In the genomic region with DNA sequence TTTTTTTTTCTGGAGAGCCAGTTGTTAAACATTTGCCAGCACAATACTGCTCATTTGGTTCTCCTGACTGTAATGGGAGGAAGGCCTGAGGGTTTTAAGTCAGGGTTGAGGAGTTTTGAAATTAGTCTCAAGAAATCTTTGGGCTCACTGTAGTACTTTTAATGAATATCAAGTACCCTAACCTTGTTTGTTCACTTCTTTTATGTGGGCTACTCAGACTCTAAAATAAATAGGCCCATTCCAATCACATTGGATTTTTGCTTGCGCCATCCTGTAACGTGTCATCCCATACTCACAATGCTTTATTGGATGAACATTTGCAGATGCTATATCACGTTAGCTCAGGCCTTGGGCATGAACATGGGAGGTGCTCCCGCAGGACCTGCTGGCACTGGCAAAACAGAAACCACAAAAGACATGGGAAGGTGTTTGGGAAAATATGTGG, we compare ENCODE assay signal across 15 cellular contexts.
DNase-seq lines count a peak whose midpoint lies in the region; ATAC-seq and TF ChIP-seq lines count a peak whose summit lies in the region.
"Had no signal": no experiment of that assay in that cellular context is flagged by ENCODE, and none has a peak within 500 bp of the region (broad histone marks: within the 10 kb centered on the region; RNA-seq: fewer than 3 reads in every experiment).

No MANE protein-coding gene starts in this region.

- H3K4me1 ChIP-seq in left lung (no peaks in the 10 kb centered on the region), Caco-2 (no peaks in the 10 kb centered on the region)

- H3K27me3 Mint-ChIP-seq in Caco-2 (ENCODE audit: insufficient read depth, unreplicated experiment), result peaks cover 3% of the 10 kb centered on the region
- peaks cover 13% of the 10 kb centered on the region for H3K27me3 Mint-ChIP-seq in activated CD8-positive, alpha-beta memory T cell treated with anti-CD3 and anti-CD28 coated beads, Interleukin-2, amount 10 ng/mL, durations not matched to agents 7 days and 5 days

- no peaks in the 10 kb centered on the region for H3K27me3 ChIP-seq in left lung
- H3K27me3 ChIP-seq in Caco-2 (replicated peaks; ENCODE audit: control insufficient read depth, insufficient read depth, low read length), result no peaks in the 10 kb centered on the region

- peaks cover 9% of the 10 kb centered on the region for H3K4me1 Mint-ChIP-seq in Caco-2 (ENCODE audit: low read depth, unreplicated experiment)
- H3K4me1 Mint-ChIP-seq in activated CD8-positive, alpha-beta memory T cell treated with anti-CD3 and anti-CD28 coated beads, Interleukin-2, amount 10 ng/mL, durations not matched to agents 7 days and 5 days, result no peaks in the 10 kb centered on the region

- BruUV-seq in Caco-2 (replicated peaks; lab: Mats Ljungman, UMichigan), result no TSS peak

- ATAC-seq in left lung (peak; percentile 91), left ventricle myocardium superior (no peak)
- no peak for ATAC-seq in activated CD8-positive, alpha-beta memory T cell treated with anti-CD3 and anti-CD28 coated beads, Interleukin-2, amount 10 ng/mL, durations not matched to agents 7 days and 5 days

- H3K9me3 Mint-ChIP-seq in Caco-2 (ENCODE audit: unreplicated experiment), result no peaks in the 10 kb centered on the region
- no peaks in the 10 kb centered on the region for H3K9me3 Mint-ChIP-seq in activated CD8-positive, alpha-beta memory T cell treated with anti-CD3 and anti-CD28 coated beads, Interleukin-2, amount 10 ng/mL, durations not matched to agents 7 days and 5 days (ENCODE audit: low read depth)

- POLR2A ChIA-PET in Caco-2 (lab: Charles Lee), result no interaction called here

- H3K4me3 ChIP-seq in left lung (no peak overlapping the region), Caco-2 (ENCODE audit: low read depth, low read length) (no peak overlapping the region)
- H3K4me3 ChIP-seq: PC-9 had no signal

- H3K36me3 Mint-ChIP-seq in Caco-2 (ENCODE audit: insufficient read depth, unreplicated experiment), result no peaks in the 10 kb centered on the region
- no peaks in the 10 kb centered on the region for H3K36me3 Mint-ChIP-seq in activated CD8-positive, alpha-beta memory T cell treated with anti-CD3 and anti-CD28 coated beads, Interleukin-2, amount 10 ng/mL, durations not matched to agents 7 days and 5 days

- H3K36me3 ChIP-seq in left lung, result no peaks in the 10 kb centered on the region
- no peaks in the 10 kb centered on the region for H3K36me3 ChIP-seq in Caco-2 (ENCODE audit: control insufficient read depth, insufficient read depth, low read length)

- CTCF ChIA-PET in Caco-2 (lab: Charles Lee), result no interaction called here
- CTCF ChIA-PET in activated CD8-positive, alpha-beta memory T cell treated with anti-CD3 and anti-CD28 coated beads, Interleukin-2, amount 10 ng/mL, durations not matched to agents 7 days and 5 days (lab: Charles Lee), result no interaction called here

- DNase-seq in NCI-H510A treated with DMSO at 0.1 percent for 48 hours (lab: John Stamatoyannopoulos, UW) (peak; percentile 16), NCI-H510A (lab: John Stamatoyannopoulos, UW) (no peak), left lung (peak in 1 of 2 donors; percentile 33), left ventricle myocardium superior (no peak), cerebellum (ENCODE audit: low spot score) (no peak), Caco-2 (no peak)
- DNase-seq in activated CD8-positive, alpha-beta memory T cell treated with anti-CD3 and anti-CD28 coated beads, Interleukin-2, amount 10 ng/mL, durations not matched to agents 7 days and 5 days, result no peak
- DNase-seq: DMS 273 treated with DMSO at 0.1 percent for 48 hours, H7, MV-4-11, NCI-H187 treated with DMSO at 0.1 percent for 48 hours, NCI-H2171 treated with DMSO at 0.1 percent for 48 hours, NCI-H82, PC-9 had no signal

- no peak overlapping the region for H3K4me3 Mint-ChIP-seq in Caco-2 (ENCODE audit: unreplicated experiment)
- no peak overlapping the region for H3K4me3 Mint-ChIP-seq in activated CD8-positive, alpha-beta memory T cell treated with anti-CD3 and anti-CD28 coated beads, Interleukin-2, amount 10 ng/mL, durations not matched to agents 7 days and 5 days

- TF ChIP-seq CTCF in VCaP (conservative IDR thresholded peaks at IDR 0.05) (no peak), left lung (IDR thresholded peaks at IDR 0.05) (no peak), Caco-2 (IDR thresholded peaks at IDR 0.05; ENCODE audit: insufficient read depth in 1 of 2, low read depth in 1 of 2, low read length in 1 of 2, severe bottlenecking in 1 of 2, unreplicated experiment in 1 of 2) (no peak)

- H3K27ac Mint-ChIP-seq in Caco-2 (ENCODE audit: unreplicated experiment), result no peak overlapping the region
- H3K27ac Mint-ChIP-seq in activated CD8-positive, alpha-beta memory T cell treated with anti-CD3 and anti-CD28 coated beads, Interleukin-2, amount 10 ng/mL, durations not matched to agents 7 days and 5 days, result no peak overlapping the region

- H3K27ac ChIP-seq in VCaP (peak overlapping the region; percentile 82), left lung (peak overlapping the region in 1 of 2 donors; percentile 35)
- H3K27ac ChIP-seq: PC-9 had no signal

- intact Hi-C loops in left lung (cut with DNase I), result no loop called here
- intact Hi-C loops in left ventricle myocardium superior (cut with micrococcal nuclease), result no loop called here
- intact Hi-C loops in Caco-2 (cut with micrococcal nuclease; ENCODE audit: unreplicated experiment), result no loop called here

- H3K9me3 ChIP-seq in left lung (no peaks in the 10 kb centered on the region), Caco-2 (no peaks in the 10 kb centered on the region)
